ENCODE assay signal across 9 cellular contexts in the genomic region with DNA sequence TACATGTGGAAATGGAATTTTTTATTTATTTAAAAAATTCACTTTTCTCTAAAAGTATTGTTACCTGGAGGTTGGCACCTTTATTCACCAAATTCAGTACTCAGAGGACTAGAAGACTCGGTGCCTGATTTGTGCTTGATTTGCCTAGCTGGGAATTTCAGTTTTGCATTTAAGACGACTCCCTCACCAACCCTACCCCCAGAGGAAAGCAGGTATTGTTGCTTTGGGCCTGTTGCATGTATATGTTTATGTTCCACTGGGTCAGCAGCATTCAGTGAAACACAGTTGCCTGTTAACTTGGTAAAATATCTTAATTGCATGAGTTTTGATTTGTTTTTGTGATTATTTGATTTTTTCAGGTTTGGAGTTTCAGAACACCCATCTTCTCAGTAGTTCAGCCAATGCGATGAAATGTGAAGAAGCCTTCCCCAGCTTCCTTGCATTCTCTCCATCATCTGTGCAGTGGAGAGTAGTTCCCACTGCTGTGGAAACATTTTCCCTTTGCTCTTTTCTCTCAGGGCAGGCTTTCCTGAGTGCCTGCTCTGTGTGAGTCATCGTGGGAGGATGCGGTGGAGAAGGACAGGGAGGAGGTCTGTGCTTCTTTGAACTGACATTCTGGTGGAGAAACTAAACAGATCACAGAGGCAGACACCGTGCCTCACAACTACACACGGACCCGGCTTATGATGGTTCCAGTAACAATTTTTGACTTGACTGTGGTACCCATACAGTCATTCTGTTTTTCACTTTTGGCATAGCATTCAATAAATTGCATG. TPM values are rescaled to one million over a fixed set of nuclear protein-coding genes. Genes with fewer than 3 reads are reported as not detected.
DNase-seq lines count a peak whose midpoint lies in the region; ATAC-seq, FAIRE-seq and TF ChIP-seq lines count a peak whose summit lies in the region.
"Had no signal": no experiment of that assay in that cellular context is flagged by ENCODE, and none has a peak within 500 bp of the region (broad histone marks: within the 10 kb centered on the region; RNA-seq: fewer than 3 reads in every experiment).

No MANE protein-coding gene starts in this region.

- peak in 2 of 3 donors; percentile 31 to 71 for DNase-seq in CD4-positive, CD25-positive, alpha-beta regulatory T cell
- DNase-seq in RWPE2 (ENCODE audit: low spot score): no peak
- peak; percentile 16 for DNase-seq in amniotic stem cell (lab: John Stamatoyannopoulos, UW)
- no peak for DNase-seq in left lung
- no peak for DNase-seq in HTR-8/SVneo (ENCODE audit: insufficient read length, low spot score)
- DNase-seq in suprapubic skin (ENCODE audit: low spot score in 2 of 2): no peak
- no peak for DNase-seq in AML-193 (lab: John Stamatoyannopoulos, UW)
- DNase-seq in tibial nerve (ENCODE audit: low spot score in 2 of 2): no peak

- peak overlapping the region; percentile 90 to 99 (median 92) for H3K27ac Mint-ChIP-seq in CD4-positive, CD25-positive, alpha-beta regulatory T cell
- H3K27ac Mint-ChIP-seq: nephron had no signal

- no peak for FAIRE-seq in HTR-8/SVneo (lab: Jason Lieb, UNC)

- TF ChIP-seq POLR2A in suprapubic skin (IDR thresholded peaks at IDR 0.05) (no peak), tibial nerve (IDR thresholded peaks at IDR 0.05) (no peak)

- peak overlapping the region; percentile 49 for H3K4me3 ChIP-seq in CD4-positive, CD25-positive, alpha-beta regulatory T cell (ENCODE audit: low read depth, low read length)
- H3K4me3 ChIP-seq in RWPE2 (ENCODE audit: severe bottlenecking) (no peak overlapping the region), left lung (no peak overlapping the region), suprapubic skin (no peak overlapping the region), tibial nerve (no peak overlapping the region)

- no peaks in the 10 kb centered on the region for H3K9me3 Mint-ChIP-seq in CD4-positive, CD25-positive, alpha-beta regulatory T cell
- H3K9me3 Mint-ChIP-seq: nephron had no signal

- no peaks in the 10 kb centered on the region for H3K36me3 ChIP-seq in CD4-positive, CD25-positive, alpha-beta regulatory T cell (ENCODE audit: control insufficient read depth, insufficient read depth, low read length)
- H3K36me3 ChIP-seq in RWPE2 (ENCODE audit: low read depth): peaks cover 7% of the 10 kb centered on the region; the same call in 1 of the 2 replicates
- H3K36me3 ChIP-seq in left lung: no peaks in the 10 kb centered on the region
- no peaks in the 10 kb centered on the region for H3K36me3 ChIP-seq in suprapubic skin
- peaks cover 0 to 8% (median 0%) of the 10 kb centered on the region in 3 donors for H3K36me3 ChIP-seq in tibial nerve

- peak overlapping the region; percentile 84 for H3K27ac ChIP-seq in CD4-positive, CD25-positive, alpha-beta regulatory T cell (ENCODE audit: insufficient read depth, low read length, poor library complexity, severe bottlenecking)
- H3K27ac ChIP-seq in RWPE2 (ENCODE audit: poor library complexity, severe bottlenecking) (no peak overlapping the region), left lung (no peak overlapping the region), suprapubic skin (no peak overlapping the region), tibial nerve (peak overlapping the region in 1 of 4 donors; percentile 76)

- TF ChIP-seq CTCF in RWPE2 (IDR thresholded peaks at IDR 0.05; ENCODE audit: poor library complexity, severe bottlenecking): no peak
- TF ChIP-seq CTCF in left lung (IDR thresholded peaks at IDR 0.05): no peak
- TF ChIP-seq CTCF in suprapubic skin (IDR thresholded peaks at IDR 0.05): no peak
- no peak for TF ChIP-seq CTCF in tibial nerve (IDR thresholded peaks at IDR 0.05)

- intact Hi-C loops in left lung (cut with DNase I): no loop called here

- TF ChIP-seq EP300 in suprapubic skin (IDR thresholded peaks at IDR 0.05) (no peak), tibial nerve (IDR thresholded peaks at IDR 0.05) (no peak)

- WGBS in suprapubic skin: 49% methylated on average over 8 of the region's 8 CpGs
- 55 to 62% methylated on average over 8 of the region's 8 CpGs for WGBS in tibial nerve, 2 donors

- H3K4me1 ChIP-seq in CD4-positive, CD25-positive, alpha-beta regulatory T cell (ENCODE audit: control insufficient read depth, insufficient read depth, low read length, poor library complexity, severe bottlenecking): peaks cover 81% of the 10 kb centered on the region
- H3K4me1 ChIP-seq in RWPE2 (ENCODE audit: insufficient read depth, poor library complexity, severe bottlenecking) (peaks cover 16% of the 10 kb centered on the region), left lung (peaks cover 10 to 50% of the 10 kb centered on the region in 2 donors), suprapubic skin (peaks cover 27% of the 10 kb centered on the region), tibial nerve (peaks cover 0 to 25% (median 13%) of the 10 kb centered on the region in 4 donors)

- no peak for ATAC-seq in CD4-positive, CD25-positive, alpha-beta regulatory T cell (ENCODE audit: low read depth in 2 of 2)
- ATAC-seq in RWPE2 (ENCODE audit: low read depth) (peak; percentile 33; the same call in 1 of the 3 replicates), left lung (peak; percentile 38)

- H3K9me3 ChIP-seq in CD4-positive, CD25-positive, alpha-beta regulatory T cell (ENCODE audit: control insufficient read depth in 2 of 2, low read length in 2 of 2): no peaks in the 10 kb centered on the region
- no peaks in the 10 kb centered on the region for H3K9me3 ChIP-seq in RWPE2 (ENCODE audit: severe bottlenecking)
- no peaks in the 10 kb centered on the region for H3K9me3 ChIP-seq in left lung
- no peaks in the 10 kb centered on the region for H3K9me3 ChIP-seq in suprapubic skin
- H3K9me3 ChIP-seq in tibial nerve: no peaks in the 10 kb centered on the region

- H3K4me1 Mint-ChIP-seq in CD4-positive, CD25-positive, alpha-beta regulatory T cell: peaks cover 62 to 99% (median 87%) of the 10 kb centered on the region in 4 donors

- H3K36me3 Mint-ChIP-seq in CD4-positive, CD25-positive, alpha-beta regulatory T cell: peaks cover 19% of the 10 kb centered on the region

- no peaks in the 10 kb centered on the region for H3K27me3 ChIP-seq in CD4-positive, CD25-positive, alpha-beta regulatory T cell (ENCODE audit: control insufficient read depth, insufficient read depth, low read length)
- H3K27me3 ChIP-seq in RWPE2 (ENCODE audit: insufficient read depth, poor library complexity, severe bottlenecking): no peaks in the 10 kb centered on the region
- peaks cover 0 to 8% of the 10 kb centered on the region in 2 donors for H3K27me3 ChIP-seq in left lung
- no peaks in the 10 kb centered on the region for H3K27me3 ChIP-seq in suprapubic skin
- no peaks in the 10 kb centered on the region for H3K27me3 ChIP-seq in tibial nerve

- H3K27me3 Mint-ChIP-seq in CD4-positive, CD25-positive, alpha-beta regulatory T cell: peaks cover 2% of the 10 kb centered on the region

- peak overlapping the region; percentile 61 to 76 (median 70) for H3K4me3 Mint-ChIP-seq in CD4-positive, CD25-positive, alpha-beta regulatory T cell
- H3K4me3 Mint-ChIP-seq: nephron had no signal

RNA-seq across cellular contexts. Expression of gene ADARB1, which starts 6.4 kb away (rescaled TPM):
- total RNA-seq in CD4-positive, CD25-positive, alpha-beta regulatory T cell: 52.9 TPM
- 1 to 10 TPM; 2.8 to 7.2 (median 4.7) TPM for polyA plus RNA-seq in CD4-positive, CD25-positive, alpha-beta regulatory T cell
- total RNA-seq in left lung (10 to 100 TPM; 30.4 to 53.4 TPM), suprapubic skin (10 to 100 TPM; 13.2 to 23.6 (median 20.3) TPM), tibial nerve (10 to 100 TPM; 18.2 to 57.6 (median 32.0) TPM)

Comparison
In these comparisons a context has a peak if more than half of its experiments do, and no peak if none do; other contexts are left out.
1. ATAC-seq: peak in RWPE2 (single experiment) and left lung (single experiment); none in CD4-positive, CD25-positive, alpha-beta regulatory T cell (0 of 2).
2. DNase-seq: peak in CD4-positive, CD25-positive, alpha-beta regulatory T cell (2 of 3) and amniotic stem cell (single experiment); none in RWPE2 (single experiment), left lung (0 of 2), HTR-8/SVneo (single experiment), suprapubic skin (0 of 2), AML-193 (0 of 2) and tibial nerve (0 of 2).